ENCODE assay signal across 16 cellular contexts in genomic region chr7:66860767-66861166, GRCh38.
A peak's percentile ranks its signal among the peaks of the same experiment; 100 is the strongest.
DNase-seq lines count a peak whose midpoint lies in the region; ATAC-seq, FAIRE-seq and TF ChIP-seq lines count a peak whose summit lies in the region.
"Had no signal": no experiment of that assay in that cellular context is flagged by ENCODE, and none has a peak within 500 bp of the region (broad histone marks: within the 10 kb centered on the region; RNA-seq: fewer than 3 reads in every experiment).

No MANE protein-coding gene starts in this region.

- no peaks in the 10 kb centered on the region for H3K79me2 ChIP-seq in K562 (ENCODE audit: control insufficient read depth, insufficient read depth, low read length)

- POLR2A ChIA-PET in K562 (lab: Yijun Ruan, JAX): interaction anchor here (1.7 kb wide), 1 partner anchor 11 kb away, joined by 6 read pairs; no protein-coding TSS in a partner anchor

- in situ Hi-C loops in K562 (cut with MboI): no loop called here

- H3K4me1 ChIP-seq in left ventricle myocardium inferior (peaks cover 22% of the 10 kb centered on the region), K562 (replicated peaks in 1 of 2; ENCODE audit: control insufficient read depth in 2 of 2, insufficient read depth in 2 of 2, low read length in 2 of 2) (no peaks in the 10 kb centered on the region), thymus (ENCODE audit: control insufficient read depth, insufficient read depth, low read length) (no peaks in the 10 kb centered on the region)
- H3K4me1 ChIP-seq: BLaER1 had no signal

- intact Hi-C loops in left ventricle myocardium inferior (cut with micrococcal nuclease): no loop called here
- intact Hi-C loops in Right ventricle myocardium superior (cut with DNase I): no loop called here
- intact Hi-C loops in K562 (cut with micrococcal nuclease): no loop called here

- BruUV-seq in K562 (replicated peaks; lab: Mats Ljungman, UMichigan): no TSS peak

- H3K9ac ChIP-seq in K562 (ENCODE audit: insufficient read depth in 1 of 2, low read depth in 2 of 2, low read length in 2 of 2): peak overlapping the region in 1 of 2 experiments; percentile 12; a peak in 1 of 4 replicates
- H3K9ac ChIP-seq: BLaER1 had no signal

- no peak overlapping the region for H2AFZ ChIP-seq in K562 (ENCODE audit: low read depth, low read length)

- CTCF ChIA-PET in K562 (lab: Yijun Ruan, JAX; ENCODE audit: low intra/inter-chr PET ratio): no interaction called here

- TF ChIP-seq POLR2A in K562 (conservative IDR thresholded peaks at IDR 0.05): no peak

- no peak overlapping the region for H3K4me3 Mint-ChIP-seq in T-helper 1 cell treated with Interleukin-12 subunit alpha and Interleukin-12 subunit beta and Interleukin-4 antibody, amounts not matched to agents 30 μg/mL and 1 μg/mL, for 36 hours
- H3K4me3 Mint-ChIP-seq: H9, IgD-negative memory B cell had no signal

- TF ChIP-seq CTCF in left ventricle myocardium inferior (IDR thresholded peaks at IDR 0.05; ENCODE audit: borderline replicate concordance) (no peak), K562 (IDR thresholded peaks at IDR 0.05 in 2 of 3, conservative IDR thresholded peaks at IDR 0.05 in 1 of 3; ENCODE audit: insufficient read depth in 2 of 3, low read depth in 1 of 3, low read length in 3 of 3) (no peak)

- peaks cover 23% of the 10 kb centered on the region for H3K36me3 ChIP-seq in left ventricle myocardium inferior
- H3K36me3 ChIP-seq in K562 (ENCODE audit: control insufficient read depth, insufficient read depth, low read length): peaks cover 43% of the 10 kb centered on the region
- H3K36me3 ChIP-seq in thymus (ENCODE audit: control insufficient read depth, insufficient read depth): no peaks in the 10 kb centered on the region

- H3K27ac ChIP-seq in left ventricle myocardium inferior (replicated peaks) (peak overlapping the region; percentile 73), K562 (ENCODE audit: extremely low read depth, low read depth, low read length) (no peak overlapping the region), thymus (ENCODE audit: low read depth) (peak overlapping the region; percentile 20)
- H3K27ac ChIP-seq: BLaER1 had no signal

- TF ChIP-seq EP300 in K562 (IDR thresholded peaks at IDR 0.05; ENCODE audit: low read length): no peak

- no peaks in the 10 kb centered on the region for H3K27me3 Mint-ChIP-seq in T-helper 1 cell treated with Interleukin-12 subunit alpha and Interleukin-12 subunit beta and Interleukin-4 antibody, amounts not matched to agents 30 μg/mL and 1 μg/mL, for 36 hours (ENCODE audit: low read depth)
- H3K27me3 Mint-ChIP-seq: IgD-negative memory B cell had no signal

- peaks cover 16% of the 10 kb centered on the region for H3K4me1 Mint-ChIP-seq in T-helper 1 cell treated with Interleukin-12 subunit alpha and Interleukin-12 subunit beta and Interleukin-4 antibody, amounts not matched to agents 30 μg/mL and 1 μg/mL, for 36 hours (ENCODE audit: low read depth)
- H3K4me1 Mint-ChIP-seq: IgD-negative memory B cell had no signal

- no peaks in the 10 kb centered on the region for H4K20me1 ChIP-seq in K562 (replicated peaks; ENCODE audit: control insufficient read depth, insufficient read depth, low read length)
- H4K20me1 ChIP-seq: BLaER1 had no signal

- DNase-seq in T-helper 1 cell: no peak
- no peak for DNase-seq in left ventricle myocardium inferior
- no peak for DNase-seq in Right ventricle myocardium superior
- DNase-seq in K562 (ENCODE audit: extremely low read depth in 1 of 4, low spot score in 3 of 4): no peak
- DNase-seq in foreskin melanocyte: no peak
- no peak for DNase-seq in HK-2 (ENCODE audit: unreplicated experiment)
- DNase-seq: 8988T, DND-41, H9, NCI-H526 had no signal

- H3K4me3 ChIP-seq in left ventricle myocardium inferior (no peak overlapping the region), K562 (no peak overlapping the region), thymus (ENCODE audit: low read length) (no peak overlapping the region)
- H3K4me3 ChIP-seq: BLaER1 had no signal

- H3K9me3 ChIP-seq in left ventricle myocardium inferior (replicated peaks) (no peaks in the 10 kb centered on the region), K562 (replicated peaks; ENCODE audit: control insufficient read depth, insufficient read depth, low read depth, low read length) (no peaks in the 10 kb centered on the region), thymus (ENCODE audit: control insufficient read depth) (no peaks in the 10 kb centered on the region)
- H3K9me3 ChIP-seq: BLaER1 had no signal

- H3K27me3 ChIP-seq in left ventricle myocardium inferior (ENCODE audit: low read depth) (no peaks in the 10 kb centered on the region), K562 (ENCODE audit: control insufficient read depth in 2 of 2, insufficient read depth in 2 of 2, low read length in 2 of 2) (no peaks in the 10 kb centered on the region), thymus (ENCODE audit: control insufficient read depth, insufficient read depth) (no peaks in the 10 kb centered on the region)
- H3K27me3 ChIP-seq: BLaER1 had no signal

- H3K27ac Mint-ChIP-seq in T-helper 1 cell treated with Interleukin-12 subunit alpha and Interleukin-12 subunit beta and Interleukin-4 antibody, amounts not matched to agents 30 μg/mL and 1 μg/mL, for 36 hours: peak overlapping the region; percentile 6
- H3K27ac Mint-ChIP-seq: IgD-negative memory B cell had no signal

- 72% methylated on average over 3 of the region's 3 CpGs for WGBS in K562 (ENCODE audit: insufficient coverage, low coverage, missing lambda C conversion rate)
- WGBS in thymus: 96% methylated on average over 3 of the region's 3 CpGs

- no peak overlapping the region for H3K4me2 ChIP-seq in K562 (ENCODE audit: insufficient read depth, low read length)
- H3K4me2 ChIP-seq: BLaER1 had no signal

- no peaks in the 10 kb centered on the region for H3K9me1 ChIP-seq in K562 (ENCODE audit: control insufficient read depth, insufficient read depth, low read length)

- no peak for TF ChIP-seq RAD21 in K562 (CRISPR knock-in tag; conservative IDR thresholded peaks at IDR 0.05 in 1 of 2, IDR thresholded peaks at IDR 0.05 in 1 of 2)

- FAIRE-seq in K562 (lab: Jason Lieb, UNC): no peak
- FAIRE-seq: G401.6, RCC 7860 had no signal

- H3K9me3 Mint-ChIP-seq in T-helper 1 cell treated with Interleukin-12 subunit alpha and Interleukin-12 subunit beta and Interleukin-4 antibody, amounts not matched to agents 30 μg/mL and 1 μg/mL, for 36 hours: no peaks in the 10 kb centered on the region
- H3K9me3 Mint-ChIP-seq: H9, IgD-negative memory B cell had no signal

- ATAC-seq in Right ventricle myocardium superior (ENCODE audit: poor library complexity) (no peak), K562 (no peak)

- H3K36me3 Mint-ChIP-seq in T-helper 1 cell treated with Interleukin-12 subunit alpha and Interleukin-12 subunit beta and Interleukin-4 antibody, amounts not matched to agents 30 μg/mL and 1 μg/mL, for 36 hours (ENCODE audit: low read depth): peaks cover 6% of the 10 kb centered on the region

TF ChIP-seq in K562, 482 proteins besides CTCF, POLR2A, EP300 and RAD21:
- TF ChIP-seq MAFG (tag; conservative IDR thresholded peaks at IDR 0.05) (peak; percentile 40; the same call in 1 of the 2 replicates), ZNF316 (IDR thresholded peaks at IDR 0.05) (peak; percentile 79), ZNF324 (CRISPR knock-in tag; IDR thresholded peaks at IDR 0.05) (no peak), C11orf30 (IDR thresholded peaks at IDR 0.05; ENCODE audit: low read depth) (peak; percentile 62)
